15 cellular contexts compared by ENCODE assay signal in the genomic region with DNA sequence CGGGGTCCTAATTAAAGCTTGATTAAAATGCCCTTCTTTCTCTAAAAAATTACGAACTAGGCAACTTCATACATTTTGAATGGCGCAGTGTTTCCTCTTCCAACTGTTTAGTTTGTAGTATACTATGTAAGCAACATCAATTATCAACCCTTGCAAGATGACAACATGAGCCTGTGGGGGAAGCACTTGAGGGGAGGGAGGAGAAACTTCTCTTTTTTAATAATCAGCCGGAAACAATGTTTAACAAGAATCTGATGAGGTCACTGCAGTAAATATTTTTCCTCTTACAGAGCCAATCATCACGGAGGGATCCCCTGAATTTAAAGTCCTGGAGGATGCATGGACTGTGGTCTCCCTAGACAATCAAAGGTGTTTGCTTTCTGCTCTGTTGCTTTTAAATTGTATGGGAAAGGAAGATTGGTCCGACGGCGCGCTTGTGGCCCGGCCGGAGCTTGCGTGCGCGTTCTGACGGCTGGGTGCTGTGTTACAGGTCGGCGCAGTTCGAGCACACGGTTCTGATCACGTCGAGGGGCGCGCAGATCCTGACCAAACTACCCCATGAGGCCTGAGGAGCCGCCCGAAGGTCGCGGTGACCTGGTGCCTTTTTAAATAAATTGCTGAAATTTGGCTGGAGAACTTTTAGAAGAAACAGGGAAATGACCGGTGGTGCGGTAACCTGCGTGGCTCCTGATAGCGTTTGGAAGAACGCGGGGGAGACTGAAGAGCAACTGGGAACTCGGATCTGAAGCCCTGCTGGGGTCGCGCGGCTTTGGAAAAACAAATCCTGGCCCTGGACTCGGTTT. TPM values are rescaled to one million over a fixed set of nuclear protein-coding genes. Genes with fewer than 3 reads are reported as not detected.
A peak's percentile ranks its signal among the peaks of the same experiment; 100 is the strongest.
DNase-seq lines count a peak whose midpoint lies in the region; ATAC-seq and TF ChIP-seq lines count a peak whose summit lies in the region.
"Had no signal": no experiment of that assay in that cellular context is flagged by ENCODE, and none has a peak within 500 bp of the region (broad histone marks: within the 10 kb centered on the region; RNA-seq: fewer than 3 reads in every experiment).

No MANE protein-coding gene starts in this region.

- CTCF ChIA-PET in activated naive CD4-positive, alpha-beta T cell treated with anti-CD3 and anti-CD28 coated beads for 36 hours (lab: Charles Lee), result interaction anchor here (0.6 kb wide), 1 partner anchor 43 kb away, joined by 4 read pairs; no protein-coding TSS in a partner anchor

- peaks cover 48% of the 10 kb centered on the region for H3K27me3 Mint-ChIP-seq in activated naive CD4-positive, alpha-beta T cell treated with anti-CD3 and anti-CD28 coated beads, Interleukin-2, amount 50 U/mL, for 24 hours
- H3K27me3 Mint-ChIP-seq in activated naive CD4-positive, alpha-beta T cell treated with anti-CD3 and anti-CD28 coated beads for 36 hours (ENCODE audit: low read depth), result peaks cover 60% of the 10 kb centered on the region
- peaks cover 29% of the 10 kb centered on the region for H3K27me3 Mint-ChIP-seq in glutamatergic neuron (ENCODE audit: unreplicated experiment)
- H3K27me3 Mint-ChIP-seq in stimulated activated naive B cell treated with anti-CD40 and anti-IgM and Interleukin-4, amounts not matched to agents 10 μg/mL and 1 μg/mL and 100 μg/mL, for 72 hours, result peaks cover 48 to 66% of the 10 kb centered on the region in 2 donors

- H3K4me1 Mint-ChIP-seq in activated naive CD4-positive, alpha-beta T cell treated with anti-CD3 and anti-CD28 coated beads, Interleukin-2, amount 50 U/mL, for 24 hours, result peaks cover 15% of the 10 kb centered on the region
- H3K4me1 Mint-ChIP-seq in activated naive CD4-positive, alpha-beta T cell treated with anti-CD3 and anti-CD28 coated beads for 36 hours (ENCODE audit: low read depth), result peaks cover 31% of the 10 kb centered on the region
- H3K4me1 Mint-ChIP-seq in glutamatergic neuron (ENCODE audit: low read depth, unreplicated experiment), result peaks cover 10% of the 10 kb centered on the region
- peaks cover 20 to 34% of the 10 kb centered on the region in 2 donors for H3K4me1 Mint-ChIP-seq in stimulated activated naive B cell treated with anti-CD40 and anti-IgM and Interleukin-4, amounts not matched to agents 10 μg/mL and 1 μg/mL and 100 μg/mL, for 72 hours

- no peak for DNase-seq in activated naive CD4-positive, alpha-beta T cell treated with anti-CD3 and anti-CD28 coated beads for 36 hours
- peak; percentile 60 for DNase-seq in NB4 (ENCODE audit: low read depth)
- DNase-seq in glutamatergic neuron, result no peak
- no peak for DNase-seq in stimulated activated naive B cell treated with anti-CD40 and anti-IgM and Interleukin-4, amounts not matched to agents 10 μg/mL and 1 μg/mL and 100 μg/mL, for 72 hours
- no peak for DNase-seq in stimulated activated CD4-positive, alpha-beta T cell treated with anti-CD3 and anti-CD28 coated beads, Interleukin-15, amount 100 ng/mL, for 24 hours
- no peak for DNase-seq in SK-N-DZ (ENCODE audit: low spot score)
- DNase-seq in globus pallidus (ENCODE audit: low spot score), result no peak
- DNase-seq: effector CD8-positive, alpha-beta T cell; GF-D8; NCI-H2171; stimulated activated CD4-positive, alpha-beta T cell treated with anti-CD3 and anti-CD28 coated beads, Interleukin-1b, Interleukin-23, amount 100 ng/mL, for 48 hours had no signal

- H3K27ac Mint-ChIP-seq in activated naive CD4-positive, alpha-beta T cell treated with anti-CD3 and anti-CD28 coated beads, Interleukin-2, amount 50 U/mL, for 24 hours, result peak overlapping the region; percentile 79
- no peak overlapping the region for H3K27ac Mint-ChIP-seq in activated naive CD4-positive, alpha-beta T cell treated with anti-CD3 and anti-CD28 coated beads for 36 hours
- H3K27ac Mint-ChIP-seq in glutamatergic neuron (ENCODE audit: unreplicated experiment), result peak overlapping the region; percentile 43
- H3K27ac Mint-ChIP-seq in stimulated activated naive B cell treated with anti-CD40 and anti-IgM and Interleukin-4, amounts not matched to agents 10 μg/mL and 1 μg/mL and 100 μg/mL, for 72 hours, result peak overlapping the region; percentile 73

- intact Hi-C loops in activated naive CD4-positive, alpha-beta T cell treated with anti-CD3 and anti-CD28 coated beads for 36 hours (cut with micrococcal nuclease), result no loop called here

- H3K36me3 Mint-ChIP-seq in activated naive CD4-positive, alpha-beta T cell treated with anti-CD3 and anti-CD28 coated beads, Interleukin-2, amount 50 U/mL, for 24 hours, result peaks cover 3% of the 10 kb centered on the region
- H3K36me3 Mint-ChIP-seq in activated naive CD4-positive, alpha-beta T cell treated with anti-CD3 and anti-CD28 coated beads for 36 hours (ENCODE audit: low read depth), result peaks cover 2% of the 10 kb centered on the region
- H3K36me3 Mint-ChIP-seq in glutamatergic neuron (ENCODE audit: unreplicated experiment), result no peaks in the 10 kb centered on the region
- H3K36me3 Mint-ChIP-seq in stimulated activated naive B cell treated with anti-CD40 and anti-IgM and Interleukin-4, amounts not matched to agents 10 μg/mL and 1 μg/mL and 100 μg/mL, for 72 hours, result peaks cover 5 to 20% of the 10 kb centered on the region in 2 donors

- TF ChIP-seq POLR2A in NB4 (IDR thresholded peaks at IDR 0.05; ENCODE audit: extremely low read depth, insufficient read length), result no peak

- TF ChIP-seq CTCF in NB4 (IDR thresholded peaks at IDR 0.05; ENCODE audit: low read depth, low read length), result no peak
- no peak for TF ChIP-seq CTCF in glutamatergic neuron (IDR thresholded peaks at IDR 0.05; ENCODE audit: partially characterized antibody, unreplicated experiment)

- ATAC-seq in stimulated activated naive B cell treated with anti-CD40 and anti-IgM and Interleukin-4, amounts not matched to agents 10 μg/mL and 1 μg/mL and 100 μg/mL, for 72 hours (replicated peaks), result no peak
- ATAC-seq: left lung, Panc1 had no signal

- no peaks in the 10 kb centered on the region for H3K9me3 Mint-ChIP-seq in activated naive CD4-positive, alpha-beta T cell treated with anti-CD3 and anti-CD28 coated beads, Interleukin-2, amount 50 U/mL, for 24 hours
- peaks cover 2% of the 10 kb centered on the region for H3K9me3 Mint-ChIP-seq in activated naive CD4-positive, alpha-beta T cell treated with anti-CD3 and anti-CD28 coated beads for 36 hours
- peaks cover 7% of the 10 kb centered on the region for H3K9me3 Mint-ChIP-seq in glutamatergic neuron (ENCODE audit: unreplicated experiment)
- peaks cover 0 to 4% of the 10 kb centered on the region in 2 donors for H3K9me3 Mint-ChIP-seq in stimulated activated naive B cell treated with anti-CD40 and anti-IgM and Interleukin-4, amounts not matched to agents 10 μg/mL and 1 μg/mL and 100 μg/mL, for 72 hours

- H3K4me3 ChIP-seq in NB4 (ENCODE audit: low read depth, low read length), result no peak overlapping the region
- H3K4me3 ChIP-seq: ascending aorta, left lung had no signal

- H3K4me3 Mint-ChIP-seq in activated naive CD4-positive, alpha-beta T cell treated with anti-CD3 and anti-CD28 coated beads, Interleukin-2, amount 50 U/mL, for 24 hours, result peak overlapping the region; percentile 2
- H3K4me3 Mint-ChIP-seq in activated naive CD4-positive, alpha-beta T cell treated with anti-CD3 and anti-CD28 coated beads for 36 hours, result no peak overlapping the region
- H3K4me3 Mint-ChIP-seq in glutamatergic neuron (ENCODE audit: unreplicated experiment), result peak overlapping the region; percentile 36
- peak overlapping the region; percentile 48 to 52 for H3K4me3 Mint-ChIP-seq in stimulated activated naive B cell treated with anti-CD40 and anti-IgM and Interleukin-4, amounts not matched to agents 10 μg/mL and 1 μg/mL and 100 μg/mL, for 72 hours

RNA-seq across cellular contexts. Expression of a gene that starts 5.3 kb away (rescaled TPM):
- not detected for total RNA-seq in activated naive CD4-positive, alpha-beta T cell treated with anti-CD3 and anti-CD28 coated beads for 36 hours
- 0.61 TPM for total RNA-seq in glutamatergic neuron (ENCODE audit: unreplicated experiment)
- polyA plus RNA-seq in SK-N-DZ (2014; cell fraction: cytosol; rRNA removed), result 0.41 and 1.5 TPM in 2 replicates
- 0.69 and 0.91 TPM in 2 replicates for polyA plus RNA-seq in SK-N-DZ (2014; cell fraction: nucleus; rRNA removed)
- total RNA-seq: ascending aorta, left lung had no signal

RNA-seq across cellular contexts. Expression of a gene that starts 22.7 kb away (rescaled TPM):
- total RNA-seq in activated naive CD4-positive, alpha-beta T cell treated with anti-CD3 and anti-CD28 coated beads for 36 hours, result not detected
- 1.4 TPM for total RNA-seq in glutamatergic neuron (ENCODE audit: unreplicated experiment)
- polyA plus RNA-seq in SK-N-DZ (2014; cell fraction: cytosol; rRNA removed), result 0.36 TPM in 1 of 2 replicates, not detected in the other
- 0.65 TPM in 1 of 2 replicates, not detected in the other for polyA plus RNA-seq in SK-N-DZ (2014; cell fraction: nucleus; rRNA removed)
- total RNA-seq: ascending aorta, left lung had no signal
